19 cellular contexts compared by ENCODE assay signal in genomic region chr3:123092243-123092642, GRCh38.
"Had no signal": no experiment of that assay in that cellular context is flagged by ENCODE, and none has a peak within 500 bp of the region (broad histone marks: within the 10 kb centered on the region; RNA-seq: fewer than 3 reads in every experiment).

No MANE protein-coding gene starts in this region.

- H3K27ac ChIP-seq: dorsolateral prefrontal cortex, epithelial cell of prostate, gastrocnemius medialis, hepatocyte, parathyroid adenoma, psoas muscle, skin epidermis, suprapubic skin had no signal

- H3K27me3 Mint-ChIP-seq: type B pancreatic cell had no signal

- H3K27me3 ChIP-seq: dorsolateral prefrontal cortex, esophagus muscularis mucosa, gastrocnemius medialis, hepatocyte, suprapubic skin, thyroid gland had no signal

- H3K36me3 Mint-ChIP-seq: natural killer cell had no signal

- H3K4me3 ChIP-seq: dorsolateral prefrontal cortex, esophagus muscularis mucosa, gastrocnemius medialis, hepatocyte, mucosa of descending colon, psoas muscle, skin epidermis, suprapubic skin, thyroid gland had no signal

- H3K9me3 Mint-ChIP-seq: natural killer cell, type B pancreatic cell had no signal

- ATAC-seq: gastrocnemius medialis, mucosa of descending colon, natural killer cell, psoas muscle, sciatic nerve had no signal

- H3K9me3 ChIP-seq: esophagus muscularis mucosa, gastrocnemius medialis, mucosa of descending colon, psoas muscle, suprapubic skin, thyroid gland had no signal

- H3K4me3 Mint-ChIP-seq: natural killer cell, type B pancreatic cell had no signal

- H3K27ac Mint-ChIP-seq: natural killer cell, type B pancreatic cell had no signal

- DNase-seq: central memory CD4-positive, alpha-beta T cell; cortex of kidney; effector memory CD4-positive, alpha-beta T cell; gastrocnemius medialis; mucosa of descending colon; natural killer cell; psoas muscle; stimulated activated CD4-positive, alpha-beta T cell treated with anti-CD3 and anti-CD28 coated beads, Interleukin-12 subunit alpha, Interleukin-12 subunit beta, amount 100 ng/mL, for 4 hours; stimulated activated naive CD4-positive, alpha-beta T cell; thyroid gland had no signal
